ENCODE assay signal across 14 cellular contexts in the genomic region with DNA sequence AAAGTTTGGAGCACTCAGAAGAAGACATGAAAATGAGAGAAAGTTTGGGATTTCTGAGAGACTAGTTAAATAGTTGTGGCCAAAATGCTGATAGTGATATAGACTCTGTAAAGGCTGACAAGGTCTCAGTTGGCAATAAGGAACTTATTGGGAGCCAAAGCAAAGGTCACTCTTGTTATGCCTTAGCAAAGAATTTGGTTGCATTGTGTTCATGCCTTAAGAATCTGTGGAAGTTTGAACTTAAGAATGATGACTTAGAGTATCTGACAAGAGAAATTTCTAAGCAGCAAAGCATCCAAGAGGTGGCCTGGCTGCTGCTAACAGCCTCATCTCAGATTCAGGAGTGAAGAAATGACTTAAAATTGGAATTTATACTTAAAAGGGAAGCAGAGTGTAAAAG.
A peak's percentile ranks its signal among the peaks of the same experiment; 100 is the strongest.
DNase-seq lines count a peak whose midpoint lies in the region; ATAC-seq, FAIRE-seq and TF ChIP-seq lines count a peak whose summit lies in the region.
"Had no signal": no experiment of that assay in that cellular context is flagged by ENCODE, and none has a peak within 500 bp of the region (broad histone marks: within the 10 kb centered on the region; RNA-seq: fewer than 3 reads in every experiment).

No MANE protein-coding gene starts in this region.

- H3K4me3 ChIP-seq in cardiac fibroblast (replicated peaks in 1 of 2; ENCODE audit: low read depth in 2 of 2, low read length in 2 of 2) (no peak overlapping the region), foreskin fibroblast (ENCODE audit: low read depth in 1 of 2, low read length in 2 of 2) (no peak overlapping the region), small intestine (ENCODE audit: low read depth in 1 of 2, low read length in 2 of 2) (no peak overlapping the region), Karpas-422 (ENCODE audit: low read length) (no peak overlapping the region)

- no peak for FAIRE-seq in small intestine (lab: Jason Lieb, UNC)
- FAIRE-seq: A204.1 had no signal

- peak; percentile 31 for DNase-seq in GM04503 (ENCODE audit: low read depth)
- peak; percentile 2 to 4 for DNase-seq in cardiac fibroblast (ENCODE audit: low read depth in 2 of 2)
- DNase-seq in foreskin fibroblast, result peak; percentile 4 to 11
- DNase-seq in small intestine, result peak; percentile 20
- DNase-seq in NCI-H82 (lab: John Stamatoyannopoulos, UW), result no peak
- DNase-seq in Karpas-422, result no peak
- DNase-seq: BE2C; CD4-positive, alpha-beta memory T cell; DMS79; GDM1 had no signal

- no peaks in the 10 kb centered on the region for H3K79me2 ChIP-seq in Karpas-422 (ENCODE audit: low read length)

- H3K27me3 ChIP-seq in small intestine (ENCODE audit: control insufficient read depth in 2 of 2, insufficient read depth in 2 of 2, low read length in 2 of 2), result no peaks in the 10 kb centered on the region
- H3K27me3 ChIP-seq in Karpas-422 (ENCODE audit: low read length), result no peaks in the 10 kb centered on the region
- H3K27me3 ChIP-seq: BE2C had no signal

- H3K9me2 ChIP-seq in Karpas-422 (replicated peaks; ENCODE audit: insufficient read depth, low read length), result no peaks in the 10 kb centered on the region

- TF ChIP-seq CTCF in cardiac fibroblast (IDR thresholded peaks at IDR 0.05; ENCODE audit: low read depth, low read length) (no peak), foreskin fibroblast (IDR thresholded peaks at IDR 0.05; ENCODE audit: low read depth, low read length) (no peak)

- H3K27ac ChIP-seq in small intestine (ENCODE audit: low read depth in 1 of 2, low read length in 1 of 2), result no peak overlapping the region
- no peak overlapping the region for H3K27ac ChIP-seq in Karpas-422 (ENCODE audit: low read length)
- H3K27ac ChIP-seq: C4-2B had no signal

- no peak overlapping the region for H3K4me2 ChIP-seq in Karpas-422 (ENCODE audit: low read depth, low read length, poor library complexity, severe bottlenecking)

- no peak overlapping the region for H2AFZ ChIP-seq in Karpas-422 (ENCODE audit: low read length)

- H4K20me1 ChIP-seq in Karpas-422 (ENCODE audit: insufficient read depth, low read depth, low read length), result no peaks in the 10 kb centered on the region

- H3K9me3 ChIP-seq in small intestine (ENCODE audit: control insufficient read depth, low read depth) (no peaks in the 10 kb centered on the region), Karpas-422 (ENCODE audit: low read length) (no peaks in the 10 kb centered on the region; the same call in 1 of the 2 replicates)
- H3K9me3 ChIP-seq: BE2C had no signal

- no peak for ATAC-seq in esophagus mucosa
- ATAC-seq: HCT116 had no signal

- H3K36me3 ChIP-seq in small intestine (ENCODE audit: control insufficient read depth in 2 of 2, insufficient read depth in 2 of 2, low read length in 2 of 2) (no peaks in the 10 kb centered on the region), Karpas-422 (ENCODE audit: insufficient read depth, low read length) (no peaks in the 10 kb centered on the region)
- H3K36me3 ChIP-seq: BE2C had no signal

- H3K9ac ChIP-seq in Karpas-422 (ENCODE audit: low read length), result no peak overlapping the region

- H3K4me1 ChIP-seq in small intestine (ENCODE audit: control insufficient read depth in 2 of 2, insufficient read depth in 1 of 2, low read depth in 1 of 2, low read length in 1 of 2) (no peaks in the 10 kb centered on the region), Karpas-422 (ENCODE audit: low read length) (no peaks in the 10 kb centered on the region)
- H3K4me1 ChIP-seq: BE2C had no signal

Comparison
In these comparisons a context has a peak if more than half of its experiments do, and no peak if none do; other contexts are left out.
1. DNase-seq: peak in GM04503 (single experiment), cardiac fibroblast (2 of 2), foreskin fibroblast (2 of 2) and small intestine (single experiment); none in NCI-H82 (single experiment) and Karpas-422 (single experiment).